8 cellular contexts compared by ENCODE assay signal in genomic region chr17:35801583-35802224, GRCh38. TPM values are rescaled to one million over a fixed set of nuclear protein-coding genes. Genes with fewer than 3 reads are reported as not detected.
DNase-seq lines count a peak whose midpoint lies in the region; ATAC-seq and TF ChIP-seq lines count a peak whose summit lies in the region.

No MANE protein-coding gene starts in this region.

- H3K4me3 ChIP-seq in left lung (no peak overlapping the region), coronary artery (no peak overlapping the region)

- intact Hi-C loops in left lung (cut with DNase I): no loop called here

- no peak for ATAC-seq in stimulated activated naive CD8-positive, alpha-beta T cell treated with anti-CD3 and anti-CD28 coated beads, Interleukin-15, Interleukin-2, amounts not matched to agents 100 U/mL and 50 U/mL, for 24 hours
- peak; percentile 9 for ATAC-seq in left lung
- no peak for ATAC-seq in GM21367 (IDR thresholded peaks at IDR 0.05; ENCODE audit: unreplicated experiment)

- peaks cover 9 to 37% of the 10 kb centered on the region in 2 donors for H3K4me1 ChIP-seq in left lung

- no peak overlapping the region for H3K4me3 Mint-ChIP-seq in stimulated activated naive CD8-positive, alpha-beta T cell treated with anti-CD3 and anti-CD28 coated beads, Interleukin-15, Interleukin-2, amounts not matched to agents 100 ng/mL and 50 ng/mL, for 24 hours

- no peak for DNase-seq in stimulated activated naive CD8-positive, alpha-beta T cell treated with anti-CD3 and anti-CD28 coated beads, Interleukin-15, Interleukin-2, amounts not matched to agents 100 U/mL and 50 U/mL, for 24 hours
- peak in 45 of 58 donors; percentile 12 to 84 (median 52) for DNase-seq in anterior cingulate cortex (lab: John Stamatoyannopoulos, UW)
- DNase-seq in left lung: peak in 1 of 2 donors; percentile 49
- no peak for DNase-seq in mesenteric fat pad (ENCODE audit: low spot score)
- no peak for DNase-seq in coronary artery (ENCODE audit: low spot score)
- DNase-seq in activated CD4-positive, CD25-positive, alpha-beta regulatory T cell treated with anti-CD3 and anti-CD28 coated beads, Interleukin-2, amount 50 U/mL, for 72 hours: no peak

- no peaks in the 10 kb centered on the region for H3K9me3 ChIP-seq in left lung

- H3K27ac ChIP-seq in left lung (peak overlapping the region in 1 of 2 donors; percentile 63), coronary artery (peak overlapping the region in 1 of 2 donors; percentile 38)

- H3K9me3 Mint-ChIP-seq in stimulated activated naive CD8-positive, alpha-beta T cell treated with anti-CD3 and anti-CD28 coated beads, Interleukin-15, Interleukin-2, amounts not matched to agents 100 ng/mL and 50 ng/mL, for 24 hours: no peaks in the 10 kb centered on the region

- H3K36me3 ChIP-seq in left lung: no peaks in the 10 kb centered on the region

- TF ChIP-seq CTCF in left lung (IDR thresholded peaks at IDR 0.05) (no peak), coronary artery (IDR thresholded peaks at IDR 0.05) (no peak)

- H3K36me3 Mint-ChIP-seq in stimulated activated naive CD8-positive, alpha-beta T cell treated with anti-CD3 and anti-CD28 coated beads, Interleukin-15, Interleukin-2, amounts not matched to agents 100 ng/mL and 50 ng/mL, for 24 hours (ENCODE audit: low read depth): no peaks in the 10 kb centered on the region

- H3K27ac Mint-ChIP-seq in stimulated activated naive CD8-positive, alpha-beta T cell treated with anti-CD3 and anti-CD28 coated beads, Interleukin-15, Interleukin-2, amounts not matched to agents 100 ng/mL and 50 ng/mL, for 24 hours: peak overlapping the region; percentile 63

- H3K4me1 Mint-ChIP-seq in stimulated activated naive CD8-positive, alpha-beta T cell treated with anti-CD3 and anti-CD28 coated beads, Interleukin-15, Interleukin-2, amounts not matched to agents 100 ng/mL and 50 ng/mL, for 24 hours (ENCODE audit: low read depth): peaks cover 40% of the 10 kb centered on the region

- peaks cover 7% of the 10 kb centered on the region for H3K27me3 Mint-ChIP-seq in stimulated activated naive CD8-positive, alpha-beta T cell treated with anti-CD3 and anti-CD28 coated beads, Interleukin-15, Interleukin-2, amounts not matched to agents 100 ng/mL and 50 ng/mL, for 24 hours

- peaks cover 0 to 12% of the 10 kb centered on the region in 2 donors for H3K27me3 ChIP-seq in left lung

RNA-seq across cellular contexts. Expression of gene MMP28, which starts 6.3 kb away (rescaled TPM):
- 10 to 100 TPM; 39.5 to 95.0 TPM for total RNA-seq in left lung
- 51.7 TPM for total RNA-seq in mesenteric fat pad

RNA-seq across cellular contexts. Expression of gene TAF15, which starts 7.6 kb away (rescaled TPM):
- 100 to 1,000 TPM; 140 to 163 TPM for total RNA-seq in left lung
- 146 TPM for total RNA-seq in mesenteric fat pad

RNA-seq across cellular contexts. Expression of gene C17orf50, which starts 41.0 kb away (rescaled TPM):
- total RNA-seq in left lung (not detected), mesenteric fat pad (not detected)

RNA-seq across cellular contexts. Expression of gene GAS2L2, which starts 48.7 kb away (rescaled TPM):
- 1 to 10 TPM in 1 of 2 donors, under 1 TPM in 1; 0.35 to 1.6 TPM for total RNA-seq in left lung
- total RNA-seq in mesenteric fat pad: 1.2 TPM

Comparison
In these comparisons a context has a peak if more than half of its experiments do, and no peak if none do; other contexts are left out.
1. DNase-seq: peak in anterior cingulate cortex (45 of 58); none in stimulated activated naive CD8-positive, alpha-beta T cell treated with anti-CD3 and anti-CD28 coated beads, Interleukin-15, Interleukin-2, amounts not matched to agents 100 U/mL and 50 U/mL, for 24 hours (single experiment), mesenteric fat pad (single experiment), coronary artery (single experiment) and activated CD4-positive, CD25-positive, alpha-beta regulatory T cell treated with anti-CD3 and anti-CD28 coated beads, Interleukin-2, amount 50 U/mL, for 72 hours (single experiment).